Comparison of ENCODE assay signal across 8 cellular contexts in the genomic region with DNA sequence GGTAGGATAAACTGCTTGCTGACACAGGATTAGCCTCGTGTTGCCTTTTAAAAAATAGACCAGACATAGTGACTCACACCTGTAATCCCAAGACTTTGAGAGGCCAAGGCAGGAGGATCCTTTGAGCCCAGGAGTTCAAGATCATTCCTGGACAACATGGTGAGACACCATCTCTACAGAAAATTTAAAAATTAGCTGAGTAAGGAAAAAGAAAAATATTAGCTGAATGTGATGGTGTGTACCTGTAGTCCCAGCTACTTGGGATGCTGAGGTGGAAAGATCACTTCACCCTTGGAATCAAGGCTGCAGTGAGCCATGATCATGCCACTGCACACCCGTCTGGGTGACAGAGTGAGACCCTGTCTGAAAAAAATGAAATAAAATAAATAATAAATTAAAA.
"Had no signal": no experiment of that assay in that cellular context is flagged by ENCODE, and none has a peak within 500 bp of the region (broad histone marks: within the 10 kb centered on the region; RNA-seq: fewer than 3 reads in every experiment).

No MANE protein-coding gene starts in this region.

- H3K27ac ChIP-seq: KMS-11 had no signal

- DNase-seq: H9, HCEC 1CT, KBM-7 had no signal

- FAIRE-seq: H1, H54, HTR-8/SVneo had no signal

- ATAC-seq: GM23338 had no signal

- H3K4me3 ChIP-seq: GM23338 had no signal

- H2AFZ ChIP-seq: GM23338 had no signal

- H3K4me2 ChIP-seq: GM23338, KMS-11 had no signal

- H3K9ac ChIP-seq: KMS-11 had no signal
